16 cellular contexts compared by ENCODE assay signal in genomic region chrX:124679199-124679598, GRCh38.
A peak's percentile ranks its signal among the peaks of the same experiment; 100 is the strongest.
DNase-seq lines count a peak whose midpoint lies in the region; ATAC-seq and TF ChIP-seq lines count a peak whose summit lies in the region.
"Had no signal": no experiment of that assay in that cellular context is flagged by ENCODE, and none has a peak within 500 bp of the region (broad histone marks: within the 10 kb centered on the region; RNA-seq: fewer than 3 reads in every experiment).

No MANE protein-coding gene starts in this region.

- peaks cover 2% of the 10 kb centered on the region for H3K27me3 Mint-ChIP-seq in glutamatergic neuron (ENCODE audit: unreplicated experiment)
- H3K27me3 Mint-ChIP-seq: B cell; CD4-positive, alpha-beta T cell had no signal

- no peak overlapping the region for H3K4me3 ChIP-seq in NB4 (ENCODE audit: low read depth, low read length)
- H3K4me3 ChIP-seq: GM23338 had no signal

- DNase-seq in NB4 (ENCODE audit: low read depth) (peak; percentile 3), glutamatergic neuron (no peak), retina (peak; percentile 2)
- no peak for DNase-seq in stimulated activated naive CD8-positive, alpha-beta T cell treated with anti-CD3 and anti-CD28 coated beads, Interleukin-15, Interleukin-2, amounts not matched to agents 100 U/mL and 50 U/mL, for 24 hours
- DNase-seq: C1 segment of cervical spinal cord; Calu3; CD4-positive, alpha-beta T cell; DMS153; DMS79 treated with DMSO at 0.1 percent for 48 hours; EL; H7 had no signal

- no peak for TF ChIP-seq POLR2A in NB4 (IDR thresholded peaks at IDR 0.05; ENCODE audit: extremely low read depth, insufficient read length)

- no peak overlapping the region for H3K4me3 Mint-ChIP-seq in glutamatergic neuron (ENCODE audit: unreplicated experiment)
- H3K4me3 Mint-ChIP-seq: B cell; CD4-positive, alpha-beta T cell; GM23338 had no signal

- H3K36me3 Mint-ChIP-seq in glutamatergic neuron (ENCODE audit: unreplicated experiment): peaks cover 3% of the 10 kb centered on the region

- peaks cover 3% of the 10 kb centered on the region for H3K9me3 Mint-ChIP-seq in glutamatergic neuron (ENCODE audit: unreplicated experiment)
- H3K9me3 Mint-ChIP-seq: CD4-positive, alpha-beta T cell; GM23338 had no signal

- peak overlapping the region; percentile 82 for H3K27ac Mint-ChIP-seq in glutamatergic neuron (ENCODE audit: unreplicated experiment)
- H3K27ac Mint-ChIP-seq: B cell; CD4-positive, alpha-beta T cell; GM23338 had no signal

- no peak for ATAC-seq in HG02571 (IDR thresholded peaks at IDR 0.05; ENCODE audit: unreplicated experiment)
- ATAC-seq in stimulated activated naive CD8-positive, alpha-beta T cell treated with anti-CD3 and anti-CD28 coated beads, Interleukin-15, Interleukin-2, amounts not matched to agents 100 U/mL and 50 U/mL, for 24 hours: no peak
- no peak for ATAC-seq in HG02798 (IDR thresholded peaks at IDR 0.05; ENCODE audit: poor library complexity, unreplicated experiment)
- ATAC-seq: GM23338 had no signal

- H3K4me1 Mint-ChIP-seq in glutamatergic neuron (ENCODE audit: low read depth, unreplicated experiment): peaks cover 5% of the 10 kb centered on the region
- H3K4me1 Mint-ChIP-seq: B cell, GM23338 had no signal

- no peak for TF ChIP-seq CTCF in NB4 (IDR thresholded peaks at IDR 0.05; ENCODE audit: low read depth, low read length)
- no peak for TF ChIP-seq CTCF in glutamatergic neuron (IDR thresholded peaks at IDR 0.05; ENCODE audit: partially characterized antibody, unreplicated experiment)

TF ChIP-seq in PFSK-1, 5 proteins besides CTCF, POLR2A, EP300 and RAD21:
- TF ChIP-seq POLR2AphosphoS5 (IDR thresholded peaks at IDR 0.05; ENCODE audit: low read depth, low read length): no peak
- peak; percentile 80 to 88 for TF ChIP-seq REST (IDR thresholded peaks at IDR 0.05; ENCODE audit: insufficient read depth in 1 of 2, low read depth in 2 of 2, low read length in 2 of 2)
TF ChIP-seq in PFSK-1: peak in this region for 1.

Comparison
In these comparisons a context has a peak if more than half of its experiments do, and no peak if none do; other contexts are left out.
1. DNase-seq: peak in NB4 (single experiment) and retina (single experiment); none in glutamatergic neuron (single experiment) and stimulated activated naive CD8-positive, alpha-beta T cell treated with anti-CD3 and anti-CD28 coated beads, Interleukin-15, Interleukin-2, amounts not matched to agents 100 U/mL and 50 U/mL, for 24 hours (single experiment).